29 cellular contexts compared by ENCODE assay signal in the genomic region with DNA sequence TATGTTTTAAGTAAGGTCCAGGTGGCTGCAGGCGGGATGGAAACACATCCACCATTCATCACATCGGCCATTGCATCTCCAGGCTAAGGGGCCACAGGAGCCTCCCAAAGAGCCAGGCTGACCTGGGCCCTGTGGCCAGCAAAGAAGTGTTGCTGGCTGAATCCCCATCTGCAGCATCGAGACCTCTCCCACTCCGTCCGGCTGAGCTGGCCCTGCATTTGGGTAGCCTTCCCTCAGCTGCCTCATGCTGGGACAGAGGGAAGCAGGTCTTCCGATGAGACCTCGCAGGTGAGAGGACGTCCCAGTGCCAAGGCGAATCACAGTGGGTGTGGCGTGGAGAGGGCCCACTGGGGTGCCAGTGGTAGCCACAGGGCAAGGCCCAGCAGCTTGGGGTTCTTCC. TPM values are rescaled to one million over a fixed set of nuclear protein-coding genes. Genes with fewer than 3 reads are reported as not detected.
"Had no signal": no experiment of that assay in that cellular context is flagged by ENCODE, and none has a peak within 500 bp of the region (broad histone marks: within the 10 kb centered on the region; RNA-seq: fewer than 3 reads in every experiment).

No MANE protein-coding gene starts in this region.

- H3K4me1 ChIP-seq: esophagus squamous epithelium, lower lobe of right lung, prostate gland, upper lobe of left lung had no signal

- H3K27me3 ChIP-seq: esophagus squamous epithelium, right atrium auricular region, stomach, tibial nerve, upper lobe of left lung had no signal

- H3K27ac ChIP-seq: coronary artery, esophagus squamous epithelium, heart right ventricle, lower lobe of right lung, prostate gland, right atrium auricular region, thoracic aorta, tibial nerve, upper lobe of left lung had no signal

- H3K4me2 ChIP-seq: smooth muscle cell had no signal

- H3K36me3 ChIP-seq: esophagus squamous epithelium, heart right ventricle, lower lobe of right lung, prostate gland, right atrium auricular region, stomach, thoracic aorta, tibial nerve, upper lobe of left lung had no signal

- DNase-seq: dermis blood vessel endothelial cell; effector memory CD8-positive, alpha-beta T cell; erythroblast; esophagus squamous epithelium; foreskin melanocyte; glutamatergic neuron; heart right ventricle; left ventricle myocardium superior; lower lobe of right lung; mucosa of descending colon; naive B cell; stimulated activated CD4-positive, alpha-beta T cell treated with anti-CD3 and anti-CD28 coated beads, Interleukin-12 subunit alpha, Interleukin-12 subunit beta, amount 100 ng/mL, for 4 hours; stimulated activated CD4-positive, alpha-beta T cell treated with anti-CD3 and anti-CD28 coated beads, Interleukin-1b, Interleukin-23, amount 100 ng/mL, for 48 hours; stimulated activated CD4-positive, alpha-beta T cell treated with anti-CD3 and anti-CD28 coated beads, Interleukin-4, amount 100 ng/mL, for 24 hours; stimulated activated naive CD4-positive, alpha-beta T cell treated with Interleukin-2 at 50 U/mL for 16 hours; stomach had no signal

- ATAC-seq: effector memory CD8-positive, alpha-beta T cell; heart right ventricle; left ventricle myocardium superior; lower lobe of right lung; mucosa of descending colon; natural killer cell treated with Interleukin-12 subunit alpha and Interleukin-12 subunit beta and Interleukin-15 and Interleukin-18, amount 100 ng/mL, for 72 hours; sciatic nerve; stimulated activated effector memory CD8-positive, alpha-beta T cell treated with anti-CD3 and anti-CD28 coated beads, Interleukin-12 subunit alpha, Interleukin-12 subunit beta, amount 100 ng/mL, for 72 hours had no signal

- H3K9me3 ChIP-seq: esophagus squamous epithelium, heart right ventricle, lower lobe of right lung, mucosa of descending colon, prostate gland, right atrium auricular region, stomach, thoracic aorta, tibial nerve, upper lobe of left lung had no signal

- H3K4me3 ChIP-seq: coronary artery, esophagus squamous epithelium, heart right ventricle, lower lobe of right lung, mucosa of descending colon, prostate gland, right atrium auricular region, smooth muscle cell, stomach, thoracic aorta, tibial nerve, upper lobe of left lung had no signal

RNA-seq across cellular contexts. Expression of a gene that starts 24.5 kb away (rescaled TPM):
- total RNA-seq: chondrocyte; esophagus squamous epithelium; left ventricle myocardium superior; natural killer cell treated with Interleukin-12 subunit alpha and Interleukin-12 subunit beta and Interleukin-15 and Interleukin-18, amount 100 ng/mL, for 72 hours; osteocyte; right atrium auricular region; smooth muscle cell; stomach; subcutaneous adipose tissue had no signal
